8 cellular contexts compared by ENCODE assay signal in the genomic region with DNA sequence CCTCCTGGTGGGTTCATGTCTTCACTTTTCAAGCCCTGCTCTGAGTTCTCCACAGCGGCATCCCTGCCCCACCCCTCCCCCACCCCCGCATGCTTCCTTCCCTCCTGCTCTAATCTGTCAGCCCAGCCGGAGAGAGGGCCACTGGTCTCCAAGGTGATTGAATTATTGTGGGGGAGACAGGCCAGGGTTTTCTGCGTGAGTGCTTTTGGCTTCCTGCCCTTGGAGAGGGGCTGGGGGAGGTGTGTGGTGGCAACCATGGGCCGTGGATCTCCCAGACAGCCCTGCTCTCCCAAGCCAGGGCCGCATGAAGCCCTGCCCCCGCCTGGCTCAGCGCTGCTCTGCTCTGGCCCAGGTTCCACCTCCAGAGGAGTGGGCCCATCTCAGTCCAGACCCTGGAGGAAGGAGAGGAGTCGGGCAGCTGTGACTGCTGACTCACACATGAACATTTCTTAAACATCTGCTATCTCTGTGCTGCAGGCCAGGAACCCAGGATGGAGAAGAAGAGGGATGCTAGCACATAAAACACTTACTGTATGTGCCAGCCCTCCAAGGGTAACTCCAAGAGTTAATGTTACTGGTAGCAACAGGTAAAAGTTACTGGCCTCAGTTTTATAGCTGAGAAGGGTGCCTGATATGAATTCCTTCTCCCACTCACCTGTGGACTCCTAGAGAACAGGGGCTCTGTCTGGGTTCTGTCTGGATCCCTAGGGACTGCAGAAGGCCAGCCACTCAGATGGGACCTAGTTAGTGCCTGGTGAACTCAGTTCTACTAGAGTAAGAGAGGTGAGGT.
DNase-seq lines count a peak whose midpoint lies in the region; ATAC-seq, FAIRE-seq and TF ChIP-seq lines count a peak whose summit lies in the region.

No MANE protein-coding gene starts in this region.

- H3K36me3 ChIP-seq in ascending aorta: no peaks in the 10 kb centered on the region

- peaks cover 24 to 71% of the 10 kb centered on the region in 2 donors for H3K4me1 ChIP-seq in ascending aorta

- intact Hi-C loops in ascending aorta (cut with DNase I): no loop called here

- no peak overlapping the region for H3K4me3 ChIP-seq in ascending aorta

- H3K4me1 Mint-ChIP-seq in progenitor cell of endocrine pancreas (ENCODE audit: low read depth): peaks cover 38% of the 10 kb centered on the region

- no peak for TF ChIP-seq CTCF in ascending aorta (IDR thresholded peaks at IDR 0.05)
- TF ChIP-seq CTCF in progenitor cell of endocrine pancreas (IDR thresholded peaks at IDR 0.05; ENCODE audit: unreplicated experiment): no peak
- TF ChIP-seq CTCF in D721Med (IDR thresholded peaks at IDR 0.05; ENCODE audit: insufficient read depth, missing control alignments): no peak

- no peaks in the 10 kb centered on the region for H3K9me3 ChIP-seq in ascending aorta

- no peak overlapping the region for H3K27ac Mint-ChIP-seq in progenitor cell of endocrine pancreas

- no peak for ATAC-seq in GM21528 (IDR thresholded peaks at IDR 0.05; ENCODE audit: low FRiP score, unreplicated experiment)

- in situ Hi-C loops in ACHN (cut with HindIII; ENCODE audit: low pct_ligation_motif_present, low pct_unique_long_range_greater_than_20kb, low sequenced_read_pairs): no loop called here

- FAIRE-seq in D721Med (lab: Jason Lieb, UNC): no peak

- peak; percentile 71 for DNase-seq in ACHN
- DNase-seq in HUDEP-2 (lab: John Stamatoyannopoulos, UW; ENCODE audit: unreplicated experiment in 76 of 76): peak in 70 of 76 experiments; percentile 24 to 86 (median 67)
- no peak for DNase-seq in ascending aorta (ENCODE audit: low spot score in 2 of 2)
- peak; percentile 95 for DNase-seq in kidney tubule cell (ENCODE audit: low spot score)
- no peak for DNase-seq in progenitor cell of endocrine pancreas (ENCODE audit: low spot score, unreplicated experiment)
- no peak for DNase-seq in GM19238 (ENCODE audit: insufficient read length, low spot score)
- no peak for DNase-seq in D721Med (ENCODE audit: insufficient read length, low spot score)

- peak overlapping the region; percentile 2 to 49 for H3K27ac ChIP-seq in ascending aorta

- H3K4me3 Mint-ChIP-seq in progenitor cell of endocrine pancreas (ENCODE audit: low read depth): no peak overlapping the region

- no peaks in the 10 kb centered on the region for H3K36me3 Mint-ChIP-seq in progenitor cell of endocrine pancreas (ENCODE audit: insufficient read depth)

- no peaks in the 10 kb centered on the region for H3K27me3 ChIP-seq in ascending aorta

- no peaks in the 10 kb centered on the region for H3K9me3 Mint-ChIP-seq in progenitor cell of endocrine pancreas (ENCODE audit: low read depth)

- H3K27me3 Mint-ChIP-seq in progenitor cell of endocrine pancreas: no peaks in the 10 kb centered on the region

Comparison
In these comparisons a context has a peak if more than half of its experiments do, and no peak if none do; other contexts are left out.
1. DNase-seq: peak in ACHN (single experiment), HUDEP-2 (70 of 76) and kidney tubule cell (single experiment); none in ascending aorta (0 of 2), progenitor cell of endocrine pancreas (single experiment), GM19238 (single experiment) and D721Med (single experiment).